ENCODE assay signal across 20 cellular contexts in the genomic region with DNA sequence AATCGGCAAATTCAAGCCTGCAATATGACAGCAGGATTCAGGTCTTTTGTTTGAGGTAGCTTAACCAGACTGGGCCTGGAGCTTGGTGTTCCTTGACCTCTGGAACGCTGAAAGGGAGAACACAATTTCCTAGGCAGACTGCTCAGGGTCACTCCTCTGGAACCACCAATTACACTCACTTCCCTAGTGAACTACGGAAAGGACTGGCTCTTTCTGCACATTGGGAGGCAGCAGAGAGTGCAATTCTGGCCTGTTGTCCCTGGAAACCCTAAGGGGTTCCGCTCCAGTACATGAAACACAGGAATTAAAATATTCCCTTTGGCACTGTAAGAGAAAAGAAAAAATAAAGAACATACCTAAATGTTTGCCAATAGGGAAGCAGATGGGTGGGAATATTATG. TPM values are rescaled to one million over a fixed set of nuclear protein-coding genes. Genes with fewer than 3 reads are reported as not detected.
A peak's percentile ranks its signal among the peaks of the same experiment; 100 is the strongest.
DNase-seq lines count a peak whose midpoint lies in the region; ATAC-seq and TF ChIP-seq lines count a peak whose summit lies in the region.
"Had no signal": no experiment of that assay in that cellular context is flagged by ENCODE, and none has a peak within 500 bp of the region (broad histone marks: within the 10 kb centered on the region; RNA-seq: fewer than 3 reads in every experiment).

No MANE protein-coding gene starts in this region.

- peaks cover 21% of the 10 kb centered on the region for H3K4me1 ChIP-seq in GM23338 (ENCODE audit: insufficient read depth)
- no peaks in the 10 kb centered on the region for H3K4me1 ChIP-seq in PC-3 (ENCODE audit: insufficient read depth, low read length)
- H3K4me1 ChIP-seq in endodermal cell (ENCODE audit: control insufficient read depth, insufficient read depth, low read length) = no peaks in the 10 kb centered on the region
- H3K4me1 ChIP-seq in spleen = peaks cover 0 to 8% (median 0%) of the 10 kb centered on the region in 6 donors

- H3K27me3 ChIP-seq in GM23338 (ENCODE audit: insufficient read depth) (no peaks in the 10 kb centered on the region), PC-3 (ENCODE audit: low read length) (no peaks in the 10 kb centered on the region; the same call in 1 of the 2 replicates), endodermal cell (ENCODE audit: control insufficient read depth, insufficient read depth, low read length, poor library complexity, severe bottlenecking) (no peaks in the 10 kb centered on the region), spleen (replicated peaks in 1 of 7) (no peaks in the 10 kb centered on the region)

- no TSS peak for BruUV-seq in PC-3 (replicated peaks; lab: Mats Ljungman, UMichigan)

- H3K4me3 ChIP-seq in GM23338 (no peak overlapping the region), PC-3 (ENCODE audit: low read length) (no peak overlapping the region), endodermal cell (ENCODE audit: low read length) (no peak overlapping the region), spleen (no peak overlapping the region)
- H3K4me3 ChIP-seq: BLaER1, GM12878 had no signal

- H3K79me2 ChIP-seq in GM23338 (replicated peaks; ENCODE audit: insufficient read depth) = no peaks in the 10 kb centered on the region
- H3K79me2 ChIP-seq in PC-3 (ENCODE audit: low read length) = no peaks in the 10 kb centered on the region

- H3K27me3 Mint-ChIP-seq in GM23338 (ENCODE audit: insufficient read depth, low read depth, poor library complexity) (peaks cover 2% of the 10 kb centered on the region), endodermal cell (ENCODE audit: insufficient read depth) (peaks cover 4% of the 10 kb centered on the region), nephron progenitor cell (ENCODE audit: low read depth, poor library complexity) (no peaks in the 10 kb centered on the region)

- H2AFZ ChIP-seq in GM23338 = no peak overlapping the region
- H2AFZ ChIP-seq in PC-3 (ENCODE audit: low read length) = no peak overlapping the region

- ATAC-seq in GM23338 = peak; percentile 83
- no peak for ATAC-seq in PC-3
- no peak for ATAC-seq in stimulated activated naive CD8-positive, alpha-beta T cell treated with anti-CD3 and anti-CD28 coated beads, Interleukin-15, Interleukin-2, amounts not matched to agents 100 U/mL and 50 U/mL, for 24 hours
- ATAC-seq: GM12878 had no signal

- H3K9ac ChIP-seq in PC-3 (ENCODE audit: low read length) (no peak overlapping the region), endodermal cell (ENCODE audit: extremely low read depth, low read length, poor library complexity, severe bottlenecking) (no peak overlapping the region)
- H3K9ac ChIP-seq: BLaER1 had no signal

- TF ChIP-seq POLR2A in spleen (IDR thresholded peaks at IDR 0.05) = no peak

- peak; percentile 13 to 53; a peak in 2 of 4 replicates for TF ChIP-seq CTCF in GM23338 (conservative IDR thresholded peaks at IDR 0.05; ENCODE audit: low read depth in 2 of 2)
- no peak for TF ChIP-seq CTCF in PC-3 (conservative IDR thresholded peaks at IDR 0.05; ENCODE audit: low read depth, low read length)
- TF ChIP-seq CTCF in endodermal cell (conservative IDR thresholded peaks at IDR 0.05) = peak; percentile 54
- TF ChIP-seq CTCF in nephron progenitor cell (IDR thresholded peaks at IDR 0.05) = no peak
- TF ChIP-seq CTCF in spleen (IDR thresholded peaks at IDR 0.05 in 8 of 11, conservative IDR thresholded peaks at IDR 0.05 in 3 of 11) = no peak

- H3K9me3 ChIP-seq in PC-3 (ENCODE audit: low read length) (no peaks in the 10 kb centered on the region), endodermal cell (ENCODE audit: control insufficient read depth, low read length) (peaks cover 5% of the 10 kb centered on the region), spleen (no peaks in the 10 kb centered on the region)
- H3K9me3 ChIP-seq: BLaER1 had no signal

- no peaks in the 10 kb centered on the region for H3K9me3 Mint-ChIP-seq in GM23338
- peaks cover 12% of the 10 kb centered on the region for H3K9me3 Mint-ChIP-seq in endodermal cell
- peaks cover 15% of the 10 kb centered on the region for H3K9me3 Mint-ChIP-seq in nephron progenitor cell
- H3K9me3 Mint-ChIP-seq: CD8-positive, alpha-beta memory T cell had no signal

- H3K4me3 Mint-ChIP-seq in GM23338 = no peak overlapping the region
- no peak overlapping the region for H3K4me3 Mint-ChIP-seq in endodermal cell
- H3K4me3 Mint-ChIP-seq in nephron progenitor cell = no peak overlapping the region
- H3K4me3 Mint-ChIP-seq: CD8-positive, alpha-beta memory T cell had no signal

- CTCF ChIA-PET in PC-3 (lab: Charles Lee) = no interaction called here

- H3K36me3 ChIP-seq in GM23338 (ENCODE audit: insufficient read depth) (no peaks in the 10 kb centered on the region), PC-3 (ENCODE audit: low read depth, low read length) (no peaks in the 10 kb centered on the region), endodermal cell (ENCODE audit: control insufficient read depth, insufficient read depth, low read length) (no peaks in the 10 kb centered on the region), spleen (no peaks in the 10 kb centered on the region)
- H3K36me3 ChIP-seq: BLaER1 had no signal

- H3F3A ChIP-seq in GM23338 (replicated peaks; ENCODE audit: low read depth) (no peaks in the 10 kb centered on the region), PC-3 (ENCODE audit: low read length, unreplicated experiment) (no peaks in the 10 kb centered on the region)

- H3K27ac Mint-ChIP-seq in GM23338 (no peak overlapping the region; the same call in 1 of the 2 replicates), endodermal cell (no peak overlapping the region), nephron progenitor cell (peak overlapping the region; percentile 97)

- H3K36me3 Mint-ChIP-seq in GM23338 (ENCODE audit: low read depth) (no peaks in the 10 kb centered on the region), endodermal cell (ENCODE audit: low read depth) (peaks cover 27% of the 10 kb centered on the region), nephron progenitor cell (ENCODE audit: low read depth) (peaks cover 45% of the 10 kb centered on the region)
- H3K36me3 Mint-ChIP-seq: CD8-positive, alpha-beta memory T cell had no signal

- H3K4me2 ChIP-seq in GM23338 (0 out of 2 replicates have a peak overlapping the region, but pooled peaks have one; percentile 33), PC-3 (ENCODE audit: low read length) (no peak overlapping the region)
- H3K4me2 ChIP-seq: BLaER1 had no signal

- peaks cover 36% of the 10 kb centered on the region for H3K4me1 Mint-ChIP-seq in GM23338
- H3K4me1 Mint-ChIP-seq in endodermal cell = peaks cover 47% of the 10 kb centered on the region
- H3K4me1 Mint-ChIP-seq in nephron progenitor cell = peaks cover 54% of the 10 kb centered on the region

- H4K20me1 ChIP-seq in GM23338 (replicated peaks; ENCODE audit: insufficient read depth) (no peaks in the 10 kb centered on the region), PC-3 (ENCODE audit: low read length) (no peaks in the 10 kb centered on the region)
- H4K20me1 ChIP-seq: BLaER1 had no signal

- intact Hi-C loops in PC-3 (cut with micrococcal nuclease) (no loop called here), spleen (cut with DNase I; ENCODE audit: low total_unique reads) (no loop called here)

- 40 to 66% methylated on average over 1 to 4 of the region's 4 CpGs for WGBS in endodermal cell (ENCODE audit: insufficient coverage in 1 of 2, insufficient read length in 1 of 2), 2 experiments
- WGBS in spleen, 5 donors = 48 to 77% (median 71%) methylated on average over 3 to 4 of the region's 4 CpGs

- H3K27ac ChIP-seq in GM23338 (ENCODE audit: low read depth) = no peak overlapping the region
- H3K27ac ChIP-seq in PC-3 (ENCODE audit: low read length) = no peak overlapping the region
- no peak overlapping the region for H3K27ac ChIP-seq in endodermal cell (ENCODE audit: low read depth, low read length)
- H3K27ac ChIP-seq in spleen = no peak overlapping the region
- H3K27ac ChIP-seq: BLaER1 had no signal

- POLR2A ChIA-PET in PC-3 (lab: Charles Lee; ENCODE audit: unreplicated experiment) = no interaction called here

- DNase-seq in GM23338 (ENCODE audit: low spot score) = peak; percentile 35
- peak; percentile 6 for DNase-seq in PC-3
- DNase-seq in endodermal cell = no peak
- DNase-seq in nephron progenitor cell = no peak
- DNase-seq in NCI-H2227 (lab: John Stamatoyannopoulos, UW; ENCODE audit: unreplicated experiment) = no peak
- no peak for DNase-seq in spleen
- DNase-seq in stimulated activated naive CD8-positive, alpha-beta T cell treated with anti-CD3 and anti-CD28 coated beads, Interleukin-15, Interleukin-2, amounts not matched to agents 100 U/mL and 50 U/mL, for 24 hours = no peak
- DNase-seq: CD8-positive, alpha-beta memory T cell; DND-41; GDM1; IMR-90; Kasumi-1; NCI-H1105 treated with DMSO at 0.1 percent for 48 hours; NCI-H187; NCI-H2171; NCI-H446 treated with DMSO at 0.1 percent for 48 hours; NCI-H748 treated with DMSO at 0.1 percent for 48 hours; OCI-M1 had no signal

- H3K9me2 ChIP-seq in GM23338 (ENCODE audit: insufficient read depth) = no peaks in the 10 kb centered on the region
- no peaks in the 10 kb centered on the region for H3K9me2 ChIP-seq in PC-3 (replicated peaks; ENCODE audit: low read length)

TF ChIP-seq in GM23338, 12 proteins besides CTCF, POLR2A, EP300 and RAD21:
- no peak for TF ChIP-seq ZNF331 (CRISPR knock-in tag; IDR thresholded peaks at IDR 0.05; ENCODE audit: low read depth)

RNA-seq across cellular contexts. Expression of a gene that starts 58.6 kb away (rescaled TPM):
- total RNA-seq in GM23338 (2014; rRNA removed; shearing (Covaris generic)) = 60.1 and 61.2 TPM in 2 replicates
- polyA plus RNA-seq in GM23338 (2016; fragmentation: Nextera tagmentation; extraction: Ambion mirVana) (34.3 and 36.8 TPM in 2 replicates), spleen (1 to 10 TPM in 2 of 3 donors, under 1 TPM in 1; 0.41 to 1.5 (median 1.5) TPM)
- total RNA-seq in PC-3 (2014; rRNA removed) (not detected in 2 replicates), endodermal cell (100 to 1,000 TPM in 1 of 2 donors, 10 to 100 TPM in 1; 39.5 to 125 TPM), spleen (1 to 10 TPM in 5 of 7 donors, under 1 TPM in 2; 0.85 to 3.3 (median 1.6) TPM)
- 138 TPM for polyA plus RNA-seq in endodermal cell (2013, experiment 1 of 2)
- polyA plus RNA-seq in endodermal cell (2013, experiment 2 of 2) = 116 TPM
- total RNA-seq: CD8-positive, alpha-beta memory T cell; IMR-90 had no signal
- polyA plus RNA-seq: CD8-positive, alpha-beta memory T cell; IMR-90 had no signal

Comparison
In these comparisons a context has a peak if more than half of its experiments do, and no peak if none do; other contexts are left out.
1. DNase-seq: peak in GM23338 (single experiment) and PC-3 (single experiment); none in endodermal cell (single experiment), nephron progenitor cell (single experiment), NCI-H2227 (single experiment), spleen (single experiment) and stimulated activated naive CD8-positive, alpha-beta T cell treated with anti-CD3 and anti-CD28 coated beads, Interleukin-15, Interleukin-2, amounts not matched to agents 100 U/mL and 50 U/mL, for 24 hours (single experiment).
2. CTCF ChIP-seq: peak in GM23338 (2 of 2) and endodermal cell (single experiment); none in PC-3 (single experiment), nephron progenitor cell (single experiment) and spleen (0 of 11).
3. RNA of a gene that starts 58.6 kb away (total RNA-seq): 39.5 to 125 TPM in endodermal cell and 60.1 to 61.2 TPM in GM23338; 0.85 to 3.3 TPM in spleen and not detected in PC-3; every median in the first group is over 4 times any median in the second.